In the genomic region with DNA sequence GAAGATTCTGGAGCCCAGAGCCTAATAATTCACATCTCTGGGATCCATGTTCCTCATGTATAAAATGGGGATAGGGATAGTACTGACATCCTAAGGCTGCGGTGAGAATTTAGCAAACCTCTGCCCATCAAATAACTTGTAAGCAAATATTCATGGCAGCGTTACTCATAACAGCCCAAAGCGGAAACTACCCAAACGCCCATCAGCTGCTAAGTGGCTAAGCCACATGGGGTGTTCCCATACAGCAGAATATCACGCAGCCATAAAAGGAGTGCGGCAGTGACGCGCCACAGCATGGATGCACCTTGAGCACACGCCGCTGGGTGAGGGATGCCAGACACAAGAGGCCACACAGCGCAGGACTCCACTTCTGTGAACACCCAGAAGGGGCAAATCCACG, we compare ENCODE assay signal across 1 cellular context.
TF ChIP-seq lines count a peak whose summit lies in the region.

No MANE protein-coding gene starts in this region.

TF ChIP-seq in HCT116, 20 proteins besides CTCF, POLR2A, EP300 and RAD21:
- no peak for TF ChIP-seq EZH2 (IDR thresholded peaks at IDR 0.05)
